10 cellular contexts compared by ENCODE assay signal in genomic region chr1:204466416-204467405, GRCh38. TPM values are rescaled to one million over a fixed set of nuclear protein-coding genes. Genes with fewer than 3 reads are reported as not detected.
A peak's percentile ranks its signal among the peaks of the same experiment; 100 is the strongest.
DNase-seq lines count a peak whose midpoint lies in the region; ATAC-seq, FAIRE-seq and TF ChIP-seq lines count a peak whose summit lies in the region.
"Had no signal": no experiment of that assay in that cellular context is flagged by ENCODE, and none has a peak within 500 bp of the region (broad histone marks: within the 10 kb centered on the region; RNA-seq: fewer than 3 reads in every experiment).

No MANE protein-coding gene starts in this region.

- FAIRE-seq in K562 (lab: Jason Lieb, UNC): no peak

- peaks cover 32 to 47% of the 10 kb centered on the region in 2 experiments for H3K4me1 ChIP-seq in K562 (replicated peaks in 1 of 2; ENCODE audit: control insufficient read depth in 2 of 2, insufficient read depth in 2 of 2, low read length in 2 of 2)
- H3K4me1 ChIP-seq in lower lobe of right lung: peaks cover 56% of the 10 kb centered on the region

- ATAC-seq in K562: no peak
- no peak for ATAC-seq in lower lobe of right lung
- no peak for ATAC-seq in GM21390 (IDR thresholded peaks at IDR 0.05; ENCODE audit: unreplicated experiment)
- ATAC-seq: activated CD4-positive, CD25-positive, alpha-beta regulatory T cell treated with anti-CD3 and anti-CD28 coated beads, Interleukin-2, amount 50 U/mL, for 24 hours had no signal

- 58% methylated on average over 17 of the region's 17 CpGs for WGBS in K562 (ENCODE audit: insufficient coverage, low coverage, missing lambda C conversion rate)

- TF ChIP-seq CTCF in K562 (IDR thresholded peaks at IDR 0.05 in 2 of 3, conservative IDR thresholded peaks at IDR 0.05 in 1 of 3; ENCODE audit: insufficient read depth in 2 of 3, low read depth in 1 of 3, low read length in 3 of 3) (no peak), lower lobe of right lung (IDR thresholded peaks at IDR 0.05) (no peak)

- no peaks in the 10 kb centered on the region for H3K27me3 Mint-ChIP-seq in T-helper 1 cell treated with Interleukin-12 subunit alpha and Interleukin-12 subunit beta and Interleukin-4 antibody, amounts not matched to agents 30 μg/mL and 1 μg/mL, for 36 hours (ENCODE audit: low read depth)

- H3K36me3 Mint-ChIP-seq in T-helper 1 cell treated with Interleukin-12 subunit alpha and Interleukin-12 subunit beta and Interleukin-4 antibody, amounts not matched to agents 30 μg/mL and 1 μg/mL, for 36 hours (ENCODE audit: low read depth): peaks cover 18% of the 10 kb centered on the region

- no peak for TF ChIP-seq EP300 in K562 (IDR thresholded peaks at IDR 0.05; ENCODE audit: low read length)

- no peaks in the 10 kb centered on the region for H3K9me1 ChIP-seq in K562 (ENCODE audit: control insufficient read depth, insufficient read depth, low read length)

- no peaks in the 10 kb centered on the region for H3K9me3 Mint-ChIP-seq in T-helper 1 cell treated with Interleukin-12 subunit alpha and Interleukin-12 subunit beta and Interleukin-4 antibody, amounts not matched to agents 30 μg/mL and 1 μg/mL, for 36 hours

- H3K9me3 ChIP-seq in K562 (replicated peaks; ENCODE audit: control insufficient read depth, insufficient read depth, low read depth, low read length) (no peaks in the 10 kb centered on the region), lower lobe of right lung (no peaks in the 10 kb centered on the region)

- H3K27ac ChIP-seq in K562 (ENCODE audit: extremely low read depth, low read depth, low read length): no peak overlapping the region
- peak overlapping the region; percentile 68 for H3K27ac ChIP-seq in lower lobe of right lung
- peak overlapping the region; percentile 98 for H3K27ac ChIP-seq in temporal lobe (ENCODE audit: low read depth, low read length)

- H3K9ac ChIP-seq in K562 (ENCODE audit: insufficient read depth in 1 of 2, low read depth in 2 of 2, low read length in 2 of 2): 0 out of 4 replicates have a peak overlapping the region, but pooled peaks of 1 of the 2 experiments have one; percentile 23

- no peak for TF ChIP-seq POLR2A in K562 (conservative IDR thresholded peaks at IDR 0.05)

- H3K79me2 ChIP-seq in K562 (ENCODE audit: control insufficient read depth, insufficient read depth, low read length): no peaks in the 10 kb centered on the region

- H3K27ac Mint-ChIP-seq in T-helper 1 cell treated with Interleukin-12 subunit alpha and Interleukin-12 subunit beta and Interleukin-4 antibody, amounts not matched to agents 30 μg/mL and 1 μg/mL, for 36 hours: peak overlapping the region; percentile 83

- no peak overlapping the region for H3K4me3 Mint-ChIP-seq in T-helper 1 cell treated with Interleukin-12 subunit alpha and Interleukin-12 subunit beta and Interleukin-4 antibody, amounts not matched to agents 30 μg/mL and 1 μg/mL, for 36 hours

- POLR2A ChIA-PET in K562 (lab: Yijun Ruan, JAX): interaction anchor here (0.6 to 1.4 kb wide), 13 partner anchors 8 to 62 kb away, joined by 3 to 7 read pairs (median 3); partner anchors contain the start of gene MDM4

- H2AFZ ChIP-seq in K562 (ENCODE audit: low read depth, low read length): no peak overlapping the region

- no peaks in the 10 kb centered on the region for H4K20me1 ChIP-seq in K562 (replicated peaks; ENCODE audit: control insufficient read depth, insufficient read depth, low read length)

- intact Hi-C loops in K562 (cut with micrococcal nuclease): no loop called here
- intact Hi-C loops in lower lobe of right lung (cut with DNase I): no loop called here

- H3K4me3 ChIP-seq in K562: no peak overlapping the region
- H3K4me3 ChIP-seq in lower lobe of right lung: no peak overlapping the region

- TF ChIP-seq RAD21 in K562 (CRISPR knock-in tag; conservative IDR thresholded peaks at IDR 0.05 in 1 of 2, IDR thresholded peaks at IDR 0.05 in 1 of 2): no peak

- peaks cover 2 to 17% of the 10 kb centered on the region in 2 experiments; a peak in 4 of 5 replicates for H3K27me3 ChIP-seq in K562 (ENCODE audit: control insufficient read depth in 2 of 2, insufficient read depth in 2 of 2, low read length in 2 of 2)
- no peaks in the 10 kb centered on the region for H3K27me3 ChIP-seq in lower lobe of right lung (ENCODE audit: low read depth)

- no peaks in the 10 kb centered on the region for H3K36me3 ChIP-seq in K562 (ENCODE audit: control insufficient read depth, insufficient read depth, low read length)
- peaks cover 40% of the 10 kb centered on the region for H3K36me3 ChIP-seq in lower lobe of right lung

- DNase-seq in T-helper 1 cell (no peak), K562 (ENCODE audit: extremely low read depth in 1 of 4, low spot score in 3 of 4) (no peak), lower lobe of right lung (no peak), HuH-7.5 (ENCODE audit: low spot score) (no peak), NCI-H2196 treated with DMSO at 0.1 percent for 48 hours (lab: John Stamatoyannopoulos, UW; ENCODE audit: unreplicated experiment) (no peak)
- DNase-seq: cerebellar nuclear complex had no signal

- CTCF ChIA-PET in K562 (lab: Yijun Ruan, JAX; ENCODE audit: low intra/inter-chr PET ratio): no interaction called here

- peaks cover 37% of the 10 kb centered on the region for H3K4me1 Mint-ChIP-seq in T-helper 1 cell treated with Interleukin-12 subunit alpha and Interleukin-12 subunit beta and Interleukin-4 antibody, amounts not matched to agents 30 μg/mL and 1 μg/mL, for 36 hours (ENCODE audit: low read depth)

- in situ Hi-C loops in K562 (cut with MboI): no loop called here

- BruUV-seq in K562 (replicated peaks; lab: Mats Ljungman, UMichigan): no TSS peak

- H3K4me2 ChIP-seq in K562 (ENCODE audit: insufficient read depth, low read length): no peak overlapping the region

RNA-seq across cellular contexts. Expression of gene PIK3C2B, which starts 27.9 kb away (rescaled TPM):
- 1.7 and 12.0 TPM in 2 replicates for total RNA-seq in K562 (2011; cell fraction: chromatin; rRNA removed; ENCODE audit: low replicate concordance)
- 2.2 and 6.7 TPM in 2 replicates for total RNA-seq in K562 (2011; cell fraction: nucleolus; rRNA removed)
- 2.1 and 2.4 TPM in 2 replicates for total RNA-seq in K562 (2011; cell fraction: nucleoplasm; rRNA removed)
- total RNA-seq in K562 (2014; rRNA removed) (0.95 and 1.6 TPM in 2 replicates), K562 (2014; rRNA removed; fragmentation: Illumina TruSeq; extraction: Trizol) (0.61 and 0.62 TPM in 2 replicates), K562 (2015; rRNA removed; fragmentation: Illumina TruSeq; extraction: Trizol) (0.34 and 0.72 TPM in 2 replicates), K562 (2021) (1.8 and 2.9 TPM in 2 replicates), lower lobe of right lung (50.5 TPM), temporal lobe (33.2 TPM)
- polyA plus RNA-seq in K562 (2011; rRNA removed) (1.1 and 4.0 TPM in 2 replicates), K562 (2014; fragmentation: Illumina TruSeq; extraction: Trizol) (0.55 and 0.82 TPM in 2 replicates), K562 (2014; fragmentation: Nextera tagmentation; extraction: Ambion mirVana) (under 1 TPM; 0.10 to 0.27 TPM), K562 (2014; rRNA removed) (0.27 and 0.65 TPM in 2 replicates)
- 2.0 and 3.0 TPM in 2 replicates for polyA plus RNA-seq in K562 (2011; cell fraction: cytosol; rRNA removed)
- polyA plus RNA-seq in K562 (2011; cell fraction: nucleus; rRNA removed): 3.8 and 3.9 TPM in 2 replicates
- polyA plus RNA-seq in K562 (2012): 1.4 and 2.8 TPM in 2 replicates
- polyA minus RNA-seq in K562 (2011; rRNA and poly(A)+ RNA removed): 3.3 and 3.9 TPM in 2 replicates
- polyA minus RNA-seq in K562 (2011; cell fraction: cytosol; rRNA and poly(A)+ RNA removed): 2.7 and 7.7 TPM in 2 replicates
- 3.1 and 6.1 TPM in 2 replicates for polyA minus RNA-seq in K562 (2011; cell fraction: nucleus; rRNA and poly(A)+ RNA removed)

RNA-seq across cellular contexts. Expression of gene MDM4, which starts 49.5 kb away (rescaled TPM):
- 237 and 644 TPM in 2 replicates for total RNA-seq in K562 (2011; cell fraction: chromatin; rRNA removed; ENCODE audit: low replicate concordance)
- total RNA-seq in K562 (2011; cell fraction: nucleolus; rRNA removed): 117 and 136 TPM in 2 replicates
- total RNA-seq in K562 (2011; cell fraction: nucleoplasm; rRNA removed): 249 and 386 TPM in 2 replicates
- 21.2 and 24.6 TPM in 2 replicates for total RNA-seq in K562 (2014; rRNA removed)
- 40.6 and 53.0 TPM in 2 replicates for total RNA-seq in K562 (2014; rRNA removed; fragmentation: Illumina TruSeq; extraction: Trizol)
- 32.2 and 33.4 TPM in 2 replicates for total RNA-seq in K562 (2015; rRNA removed; fragmentation: Illumina TruSeq; extraction: Trizol)
- total RNA-seq in K562 (2021): 55.9 and 61.7 TPM in 2 replicates
- polyA plus RNA-seq in K562 (2011; rRNA removed): 41.2 and 46.7 TPM in 2 replicates
- polyA plus RNA-seq in K562 (2011; cell fraction: cytosol; rRNA removed): 5.9 and 16.5 TPM in 2 replicates
- 63.1 and 81.2 TPM in 2 replicates for polyA plus RNA-seq in K562 (2011; cell fraction: nucleus; rRNA removed)
- polyA plus RNA-seq in K562 (2012): 5.2 and 7.5 TPM in 2 replicates
- polyA plus RNA-seq in K562 (2014; fragmentation: Illumina TruSeq; extraction: Trizol): 10.0 TPM in 2 replicates
- 10 to 100 TPM in 1 of 2 experiments, 1 to 10 TPM in 1; 3.3 to 11.1 TPM for polyA plus RNA-seq in K562 (2014; fragmentation: Nextera tagmentation; extraction: Ambion mirVana)
- polyA plus RNA-seq in K562 (2014; rRNA removed): 17.9 and 22.6 TPM in 2 replicates
- 171 and 249 TPM in 2 replicates for polyA minus RNA-seq in K562 (2011; rRNA and poly(A)+ RNA removed)
- 15.7 and 26.6 TPM in 2 replicates for polyA minus RNA-seq in K562 (2011; cell fraction: cytosol; rRNA and poly(A)+ RNA removed)
- 120 and 165 TPM in 2 replicates for polyA minus RNA-seq in K562 (2011; cell fraction: nucleus; rRNA and poly(A)+ RNA removed)
- 77.9 TPM for total RNA-seq in lower lobe of right lung
- total RNA-seq in temporal lobe: 46.0 TPM

RNA-seq across cellular contexts. Expression of gene PPP1R15B, which starts 55.1 kb away (rescaled TPM):
- total RNA-seq in K562 (2011; cell fraction: chromatin; rRNA removed; ENCODE audit: low replicate concordance): 89.5 and 106 TPM in 2 replicates
- total RNA-seq in K562 (2011; cell fraction: nucleolus; rRNA removed): 92.1 and 92.6 TPM in 2 replicates
- 106 and 121 TPM in 2 replicates for total RNA-seq in K562 (2011; cell fraction: nucleoplasm; rRNA removed)
- total RNA-seq in K562 (2014; rRNA removed) (30.8 and 32.3 TPM in 2 replicates), K562 (2014; rRNA removed; fragmentation: Illumina TruSeq; extraction: Trizol) (42.2 and 45.5 TPM in 2 replicates), K562 (2015; rRNA removed; fragmentation: Illumina TruSeq; extraction: Trizol) (30.6 and 32.4 TPM in 2 replicates), K562 (2021) (46.5 and 48.1 TPM in 2 replicates), lower lobe of right lung (45.3 TPM), temporal lobe (37.9 TPM)
- polyA plus RNA-seq in K562 (2011; rRNA removed) (24.6 and 27.0 TPM in 2 replicates), K562 (2014; fragmentation: Illumina TruSeq; extraction: Trizol) (34.2 and 36.5 TPM in 2 replicates), K562 (2014; fragmentation: Nextera tagmentation; extraction: Ambion mirVana) (10 to 100 TPM; 17.0 to 24.7 TPM), K562 (2014; rRNA removed) (26.9 and 27.2 TPM in 2 replicates)
- polyA plus RNA-seq in K562 (2011; cell fraction: cytosol; rRNA removed): 19.2 and 23.1 TPM in 2 replicates
- 18.4 and 20.5 TPM in 2 replicates for polyA plus RNA-seq in K562 (2011; cell fraction: nucleus; rRNA removed)
- polyA plus RNA-seq in K562 (2012): 15.8 and 22.5 TPM in 2 replicates
- polyA minus RNA-seq in K562 (2011; rRNA and poly(A)+ RNA removed): 47.0 and 63.2 TPM in 2 replicates
- 38.7 and 39.2 TPM in 2 replicates for polyA minus RNA-seq in K562 (2011; cell fraction: cytosol; rRNA and poly(A)+ RNA removed)
- 36.5 and 72.2 TPM in 2 replicates for polyA minus RNA-seq in K562 (2011; cell fraction: nucleus; rRNA and poly(A)+ RNA removed)
